ENCODE assay signal across 22 cellular contexts in the genomic region with DNA sequence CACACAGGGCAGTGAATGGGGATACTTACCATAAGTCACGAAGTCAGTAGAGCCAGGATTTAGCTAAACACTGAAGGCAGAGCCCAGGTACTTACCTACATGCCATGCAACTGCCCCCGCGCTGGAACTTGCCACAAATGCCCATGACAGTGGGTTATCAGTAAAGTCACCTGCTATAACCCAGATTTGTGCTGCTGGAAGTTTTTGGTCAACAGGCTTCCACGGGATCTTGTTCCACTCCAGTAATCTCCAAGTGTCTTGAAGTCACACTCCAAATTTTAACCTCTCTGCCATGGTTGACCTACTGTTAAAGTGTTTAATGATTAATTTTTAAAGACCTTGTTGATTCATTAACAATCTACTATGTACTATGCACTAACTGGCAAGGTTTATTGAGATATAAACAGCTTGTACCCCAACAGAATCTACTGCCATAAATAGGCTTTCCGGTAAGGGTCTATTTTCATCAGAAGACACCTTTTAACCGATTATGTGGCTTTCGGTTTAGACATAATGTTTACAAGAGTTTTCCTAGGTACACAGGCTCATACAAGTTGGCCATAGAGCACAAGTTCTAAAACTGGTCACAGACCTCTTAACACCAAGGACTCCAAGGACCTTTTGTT. TPM values are rescaled to one million over a fixed set of nuclear protein-coding genes. Genes with fewer than 3 reads are reported as not detected.
DNase-seq lines count a peak whose midpoint lies in the region; ATAC-seq, FAIRE-seq and TF ChIP-seq lines count a peak whose summit lies in the region.
"Had no signal": no experiment of that assay in that cellular context is flagged by ENCODE, and none has a peak within 500 bp of the region (broad histone marks: within the 10 kb centered on the region; RNA-seq: fewer than 3 reads in every experiment).

No MANE protein-coding gene starts in this region.

- TF ChIP-seq CTCF in HCT116 (IDR thresholded peaks at IDR 0.05 in 2 of 3, conservative IDR thresholded peaks at IDR 0.05 in 1 of 3; ENCODE audit: borderline replicate concordance in 1 of 3, insufficient read depth in 1 of 3, low read depth in 2 of 3, low read length in 2 of 3): no peak
- no peak for TF ChIP-seq CTCF in K562 (IDR thresholded peaks at IDR 0.05 in 2 of 3, conservative IDR thresholded peaks at IDR 0.05 in 1 of 3; ENCODE audit: insufficient read depth in 2 of 3, low read depth in 1 of 3, low read length in 3 of 3)
- TF ChIP-seq CTCF in testis (IDR thresholded peaks at IDR 0.05): no peak
- no peak for TF ChIP-seq CTCF in left ventricle myocardium inferior (IDR thresholded peaks at IDR 0.05; ENCODE audit: borderline replicate concordance)

- TF ChIP-seq POLR2A in HCT116 (IDR thresholded peaks at IDR 0.05; ENCODE audit: borderline replicate concordance, extremely low read depth, insufficient read depth, insufficient read length): no peak
- no peak for TF ChIP-seq POLR2A in K562 (conservative IDR thresholded peaks at IDR 0.05)
- TF ChIP-seq POLR2A in testis (IDR thresholded peaks at IDR 0.05): no peak
- no peak for TF ChIP-seq POLR2A in erythroblast (IDR thresholded peaks at IDR 0.05; ENCODE audit: low read length)

- H3K9me3 Mint-ChIP-seq in activated T-cell treated with anti-CD3 and anti-CD28 coated beads, Interleukin-2, amount 50 U/mL, for 24 hours: no peaks in the 10 kb centered on the region
- H3K9me3 Mint-ChIP-seq: activated CD8-positive, alpha-beta T cell treated with anti-CD3 and anti-CD28 coated beads for 36 hours; effector memory CD8-positive, alpha-beta T cell had no signal

- H3K36me3 Mint-ChIP-seq in activated T-cell treated with anti-CD3 and anti-CD28 coated beads, Interleukin-2, amount 50 U/mL, for 24 hours (ENCODE audit: low read depth): peaks cover 7% of the 10 kb centered on the region

- H3K9ac ChIP-seq in HCT116 (ENCODE audit: low read length): no peak overlapping the region
- 0 out of 4 replicates have a peak overlapping the region, but pooled peaks of 1 of the 2 experiments have one; percentile 1 for H3K9ac ChIP-seq in K562 (ENCODE audit: insufficient read depth in 1 of 2, low read depth in 2 of 2, low read length in 2 of 2)
- H3K9ac ChIP-seq: KMS-11, parathyroid adenoma had no signal

- BruUV-seq in HCT116 (replicated peaks; lab: Mats Ljungman, UMichigan): no TSS peak
- BruUV-seq in K562 (replicated peaks; lab: Mats Ljungman, UMichigan): no TSS peak

- CTCF ChIA-PET in HCT116 (lab: Charles Lee): no interaction called here
- CTCF ChIA-PET in K562 (lab: Yijun Ruan, JAX; ENCODE audit: low intra/inter-chr PET ratio): interaction anchor here (0.6 kb wide), 1 partner anchor 272 kb away, joined by 4 read pairs; the partner anchor contains the start of gene LCMT1

- H2AFZ ChIP-seq in HCT116 (ENCODE audit: low read depth, low read length, poor library complexity, severe bottlenecking) (no peak overlapping the region), K562 (ENCODE audit: low read depth, low read length) (no peak overlapping the region)
- H2AFZ ChIP-seq: parathyroid adenoma had no signal

- H3K4me3 Mint-ChIP-seq in activated T-cell treated with anti-CD3 and anti-CD28 coated beads, Interleukin-2, amount 50 U/mL, for 24 hours: no peak overlapping the region
- H3K4me3 Mint-ChIP-seq: activated CD8-positive, alpha-beta T cell treated with anti-CD3 and anti-CD28 coated beads for 36 hours; effector memory CD8-positive, alpha-beta T cell had no signal

- H3K9me1 ChIP-seq in K562 (ENCODE audit: control insufficient read depth, insufficient read depth, low read length): peaks cover under 1% of the 10 kb centered on the region

- H3K4me2 ChIP-seq in HCT116 (ENCODE audit: low read length): peak overlapping the region; percentile 32; the same call in 1 of the 2 replicates
- peak overlapping the region; percentile 83 for H3K4me2 ChIP-seq in K562 (ENCODE audit: insufficient read depth, low read length)
- H3K4me2 ChIP-seq: KMS-11 had no signal

- H3K36me3 ChIP-seq in HCT116 (ENCODE audit: control insufficient read depth in 1 of 2, insufficient read depth in 2 of 2, low read length in 2 of 2) (no peaks in the 10 kb centered on the region), K562 (ENCODE audit: control insufficient read depth, insufficient read depth, low read length) (no peaks in the 10 kb centered on the region), testis (ENCODE audit: low read depth, missing control alignments) (no peaks in the 10 kb centered on the region), left ventricle myocardium inferior (no peaks in the 10 kb centered on the region)
- H3K36me3 ChIP-seq: suprapubic skin had no signal

- no peak for TF ChIP-seq EP300 in K562 (IDR thresholded peaks at IDR 0.05; ENCODE audit: low read length)

- no peak overlapping the region for H3K27ac Mint-ChIP-seq in activated T-cell treated with anti-CD3 and anti-CD28 coated beads, Interleukin-2, amount 50 U/mL, for 24 hours
- H3K27ac Mint-ChIP-seq: activated CD8-positive, alpha-beta T cell treated with anti-CD3 and anti-CD28 coated beads for 36 hours; effector memory CD8-positive, alpha-beta T cell had no signal

- no peaks in the 10 kb centered on the region for H3K27me3 ChIP-seq in HCT116 (ENCODE audit: insufficient read depth, low read length)
- H3K27me3 ChIP-seq in K562 (ENCODE audit: control insufficient read depth in 2 of 2, insufficient read depth in 2 of 2, low read length in 2 of 2): no peaks in the 10 kb centered on the region
- no peaks in the 10 kb centered on the region for H3K27me3 ChIP-seq in testis
- H3K27me3 ChIP-seq in left ventricle myocardium inferior (ENCODE audit: low read depth): no peaks in the 10 kb centered on the region
- H3K27me3 ChIP-seq: suprapubic skin had no signal

- no peaks in the 10 kb centered on the region for H3K27me3 Mint-ChIP-seq in activated T-cell treated with anti-CD3 and anti-CD28 coated beads, Interleukin-2, amount 50 U/mL, for 24 hours
- H3K27me3 Mint-ChIP-seq: activated CD8-positive, alpha-beta T cell treated with anti-CD3 and anti-CD28 coated beads for 36 hours; effector memory CD8-positive, alpha-beta T cell had no signal

- H3K4me1 ChIP-seq in HCT116 (ENCODE audit: control insufficient read depth in 1 of 2, insufficient read depth in 2 of 2, low read length in 2 of 2) (peaks cover 5 to 24% of the 10 kb centered on the region in 2 experiments; a peak in 3 of 4 replicates), K562 (replicated peaks in 1 of 2; ENCODE audit: control insufficient read depth in 2 of 2, insufficient read depth in 2 of 2, low read length in 2 of 2) (peaks cover 24 to 27% of the 10 kb centered on the region in 2 experiments), testis (peaks cover 22% of the 10 kb centered on the region), left ventricle myocardium inferior (peaks cover 8% of the 10 kb centered on the region)
- H3K4me1 ChIP-seq: parathyroid adenoma had no signal

- no peaks in the 10 kb centered on the region for H3K9me3 ChIP-seq in HCT116 (ENCODE audit: control insufficient read depth in 1 of 2, insufficient read depth in 1 of 2, low read depth in 1 of 2, low read length in 2 of 2)
- no peaks in the 10 kb centered on the region for H3K9me3 ChIP-seq in K562 (replicated peaks; ENCODE audit: control insufficient read depth, insufficient read depth, low read depth, low read length)
- H3K9me3 ChIP-seq in testis: no peaks in the 10 kb centered on the region
- H3K9me3 ChIP-seq in left ventricle myocardium inferior (replicated peaks): no peaks in the 10 kb centered on the region
- H3K9me3 ChIP-seq: suprapubic skin had no signal

- H4K20me1 ChIP-seq in HCT116 (ENCODE audit: insufficient read depth): no peaks in the 10 kb centered on the region
- H4K20me1 ChIP-seq in K562 (replicated peaks; ENCODE audit: control insufficient read depth, insufficient read depth, low read length): 0 out of 2 replicates have a peak, but pooled peaks cover 6% of the 10 kb centered on the region

- no peak for FAIRE-seq in K562 (lab: Jason Lieb, UNC)

- H3K79me2 ChIP-seq in HCT116 (ENCODE audit: insufficient read depth, low read length): no peaks in the 10 kb centered on the region
- no peaks in the 10 kb centered on the region for H3K79me2 ChIP-seq in K562 (ENCODE audit: control insufficient read depth, insufficient read depth, low read length)
- H3K79me2 ChIP-seq: parathyroid adenoma had no signal

- 34% methylated on average over 7 of the region's 7 CpGs for WGBS in K562 (ENCODE audit: insufficient coverage, low coverage, missing lambda C conversion rate)
- 85 to 91% methylated on average over 7 of the region's 7 CpGs for WGBS in testis, 2 donors

- ATAC-seq in HCT116 (no peak), K562 (no peak)
- ATAC-seq: activated CD8-positive, alpha-beta T cell treated with anti-CD3 and anti-CD28 coated beads for 36 hours; effector memory CD8-positive, alpha-beta T cell had no signal

- H3K4me3 ChIP-seq in HCT116 (replicated peaks in 1 of 2; ENCODE audit: low read depth in 1 of 2, low read length in 2 of 2) (no peak overlapping the region), K562 (no peak overlapping the region), testis (no peak overlapping the region), left ventricle myocardium inferior (no peak overlapping the region)
- H3K4me3 ChIP-seq: suprapubic skin had no signal

- intact Hi-C loops in HCT116 (cut with micrococcal nuclease) (no loop called here), K562 (cut with micrococcal nuclease) (loop anchor here (10.0 kb wide), 1 partner anchor 385 kb away; no protein-coding TSS in a partner anchor), testis (cut with DNase I; ENCODE audit: low total_unique reads) (no loop called here), left ventricle myocardium inferior (cut with micrococcal nuclease) (no loop called here)

- POLR2A ChIA-PET in HCT116 (lab: Charles Lee) (no interaction called here), K562 (lab: Yijun Ruan, JAX) (interaction anchor here (1.2 to 1.6 kb wide), 3 partner anchors 11 to 386 kb away, joined by 4 to 7 read pairs (median 5); no protein-coding TSS in a partner anchor)

- DNase-seq in HCT116 (ENCODE audit: low read depth, low spot score): no peak
- DNase-seq in K562 (ENCODE audit: extremely low read depth in 1 of 4, low spot score in 3 of 4): no peak
- DNase-seq in left kidney (ENCODE audit: low read depth, low spot score): peak; percentile 18
- DNase-seq in testis: no peak
- no peak for DNase-seq in erythroblast (lab: John Stamatoyannopoulos, UW)
- no peak for DNase-seq in left ventricle myocardium inferior
- DNase-seq in NCI-H748 treated with DMSO at 0.1 percent for 48 hours (lab: John Stamatoyannopoulos, UW): no peak
- no peak for DNase-seq in activated T-cell treated with anti-CD3 and anti-CD28 coated beads, Interleukin-2, amount 50 U/mL, for 24 hours
- DNase-seq: activated CD8-positive, alpha-beta T cell treated with anti-CD3 and anti-CD28 coated beads for 36 hours; central memory CD4-positive, alpha-beta T cell; effector memory CD8-positive, alpha-beta T cell; GOT3; left colon; NCI-H1092; NCI-H526 treated with DMSO at 0.1 percent for 48 hours; stimulated activated CD4-positive, alpha-beta T cell treated with anti-CD3 and anti-CD28 coated beads, Interleukin-4, amount 100 ng/mL, for 1 hour had no signal

- in situ Hi-C loops in K562 (cut with MboI): loop anchor here (10.0 kb wide), 1 partner anchor 385 kb away; no protein-coding TSS in a partner anchor

- RAD21 ChIA-PET in HCT116 (lab: Charles Lee; ENCODE audit: low non-redundant PET in 1 of 2, low total read pairs in 2 of 2, uncharacterized antibody in 2 of 2, unreplicated experiment in 2 of 2): no interaction called here

- H3K27ac ChIP-seq in HCT116 (ENCODE audit: low read depth, low read length) (no peak overlapping the region), K562 (ENCODE audit: extremely low read depth, low read depth, low read length) (peak overlapping the region; percentile 69; the same call in 1 of the 3 replicates), testis (peak overlapping the region; percentile 59 to 67), left ventricle myocardium inferior (replicated peaks) (no peak overlapping the region)
- H3K27ac ChIP-seq: KMS-11, parathyroid adenoma, suprapubic skin had no signal

- peaks cover 2% of the 10 kb centered on the region for H3K4me1 Mint-ChIP-seq in activated T-cell treated with anti-CD3 and anti-CD28 coated beads, Interleukin-2, amount 50 U/mL, for 24 hours (ENCODE audit: low read depth)

- no peak for TF ChIP-seq RAD21 in HCT116 (IDR thresholded peaks at IDR 0.05; ENCODE audit: low read depth)
- TF ChIP-seq RAD21 in K562 (CRISPR knock-in tag; conservative IDR thresholded peaks at IDR 0.05 in 1 of 2, IDR thresholded peaks at IDR 0.05 in 1 of 2): no peak

- no peaks in the 10 kb centered on the region for H3K9me2 ChIP-seq in HCT116 (ENCODE audit: insufficient read depth)

RNA-seq across cellular contexts. Expression of gene SLC5A11, which starts 6.3 kb away (rescaled TPM):
- total RNA-seq in HCT116 (2021; ENCODE audit: unreplicated experiment) (0.47 TPM), K562 (2014; rRNA removed) (0.14 TPM in 1 of 2 replicates, not detected in the other), K562 (2014; rRNA removed; fragmentation: Illumina TruSeq; extraction: Trizol) (0.07 TPM in 1 of 2 replicates, not detected in the other), K562 (2015; rRNA removed; fragmentation: Illumina TruSeq; extraction: Trizol) (0.11 TPM in 1 of 2 replicates, not detected in the other), K562 (2021) (0.09 TPM in 1 of 2 replicates, not detected in the other), testis (1 to 10 TPM in 1 of 2 donors, under 1 TPM in 1; 0.39 to 1.3 TPM), left ventricle myocardium inferior (0.14 TPM)
- polyA plus RNA-seq in HCT116 (2012): 0.40 and 0.48 TPM in 2 replicates
- total RNA-seq in K562 (2011; cell fraction: chromatin; rRNA removed; ENCODE audit: low replicate concordance): not detected in 2 replicates
- not detected in 2 replicates for total RNA-seq in K562 (2011; cell fraction: nucleolus; rRNA removed)
- not detected in 2 replicates for total RNA-seq in K562 (2011; cell fraction: nucleoplasm; rRNA removed)
- polyA plus RNA-seq in K562 (2011; rRNA removed) (not detected in 2 replicates), K562 (2014; fragmentation: Illumina TruSeq; extraction: Trizol) (0.15 TPM in 1 of 2 replicates, not detected in the other), K562 (2014; fragmentation: Nextera tagmentation; extraction: Ambion mirVana) (under 1 TPM; 0.04 to 0.25 TPM), K562 (2014; rRNA removed) (0.18 TPM in 1 of 2 replicates, not detected in the other), testis (ENCODE audit: insufficient read depth, low read depth, low replicate concordance) (0.78 TPM)
- polyA plus RNA-seq in K562 (2011; cell fraction: cytosol; rRNA removed): 0.04 TPM in 1 of 2 replicates, not detected in the other
- 0.13 and 0.17 TPM in 2 replicates for polyA plus RNA-seq in K562 (2011; cell fraction: nucleus; rRNA removed)
- 0.07 and 0.08 TPM in 2 replicates for polyA plus RNA-seq in K562 (2012)
- polyA minus RNA-seq in K562 (2011; rRNA and poly(A)+ RNA removed): not detected in 2 replicates
- polyA minus RNA-seq in K562 (2011; cell fraction: cytosol; rRNA and poly(A)+ RNA removed): not detected in 2 replicates
- polyA minus RNA-seq in K562 (2011; cell fraction: nucleus; rRNA and poly(A)+ RNA removed): not detected in 2 replicates
- total RNA-seq: fibroblast of villous mesenchyme, myocyte, skeletal muscle tissue had no signal

Comparison
In these comparisons a context has a peak if more than half of its experiments do, and no peak if none do; other contexts are left out.
1. H3K27ac ChIP-seq: peak in K562 (single experiment) and testis (2 of 2); none in HCT116 (single experiment) and left ventricle myocardium inferior (single experiment).